ENCODE assay signal across 1 cellular context in the genomic region with DNA sequence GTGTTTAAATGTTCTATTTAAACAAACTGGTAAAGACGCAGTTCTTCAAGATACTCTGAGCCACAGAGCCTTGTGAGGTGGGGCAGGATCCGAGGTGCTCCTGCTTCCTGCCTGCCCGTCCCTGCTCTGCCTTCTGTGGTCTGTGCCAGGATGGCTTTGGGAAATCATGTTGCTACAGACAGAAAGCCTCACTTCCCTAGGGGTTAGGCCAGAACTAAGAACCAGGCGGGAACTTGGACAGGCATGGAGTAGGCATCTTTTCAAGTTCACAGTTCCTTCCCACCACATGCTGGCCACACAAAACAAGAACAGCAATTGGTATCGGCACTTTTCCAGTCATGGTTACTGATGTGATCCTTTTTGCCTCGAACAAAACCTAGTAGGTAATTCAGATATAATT.
TF ChIP-seq lines count a peak whose summit lies in the region.

No MANE protein-coding gene starts in this region.

TF ChIP-seq in GM23338, 12 proteins besides CTCF, POLR2A, EP300 and RAD21:
- TF ChIP-seq, protein P1, sequence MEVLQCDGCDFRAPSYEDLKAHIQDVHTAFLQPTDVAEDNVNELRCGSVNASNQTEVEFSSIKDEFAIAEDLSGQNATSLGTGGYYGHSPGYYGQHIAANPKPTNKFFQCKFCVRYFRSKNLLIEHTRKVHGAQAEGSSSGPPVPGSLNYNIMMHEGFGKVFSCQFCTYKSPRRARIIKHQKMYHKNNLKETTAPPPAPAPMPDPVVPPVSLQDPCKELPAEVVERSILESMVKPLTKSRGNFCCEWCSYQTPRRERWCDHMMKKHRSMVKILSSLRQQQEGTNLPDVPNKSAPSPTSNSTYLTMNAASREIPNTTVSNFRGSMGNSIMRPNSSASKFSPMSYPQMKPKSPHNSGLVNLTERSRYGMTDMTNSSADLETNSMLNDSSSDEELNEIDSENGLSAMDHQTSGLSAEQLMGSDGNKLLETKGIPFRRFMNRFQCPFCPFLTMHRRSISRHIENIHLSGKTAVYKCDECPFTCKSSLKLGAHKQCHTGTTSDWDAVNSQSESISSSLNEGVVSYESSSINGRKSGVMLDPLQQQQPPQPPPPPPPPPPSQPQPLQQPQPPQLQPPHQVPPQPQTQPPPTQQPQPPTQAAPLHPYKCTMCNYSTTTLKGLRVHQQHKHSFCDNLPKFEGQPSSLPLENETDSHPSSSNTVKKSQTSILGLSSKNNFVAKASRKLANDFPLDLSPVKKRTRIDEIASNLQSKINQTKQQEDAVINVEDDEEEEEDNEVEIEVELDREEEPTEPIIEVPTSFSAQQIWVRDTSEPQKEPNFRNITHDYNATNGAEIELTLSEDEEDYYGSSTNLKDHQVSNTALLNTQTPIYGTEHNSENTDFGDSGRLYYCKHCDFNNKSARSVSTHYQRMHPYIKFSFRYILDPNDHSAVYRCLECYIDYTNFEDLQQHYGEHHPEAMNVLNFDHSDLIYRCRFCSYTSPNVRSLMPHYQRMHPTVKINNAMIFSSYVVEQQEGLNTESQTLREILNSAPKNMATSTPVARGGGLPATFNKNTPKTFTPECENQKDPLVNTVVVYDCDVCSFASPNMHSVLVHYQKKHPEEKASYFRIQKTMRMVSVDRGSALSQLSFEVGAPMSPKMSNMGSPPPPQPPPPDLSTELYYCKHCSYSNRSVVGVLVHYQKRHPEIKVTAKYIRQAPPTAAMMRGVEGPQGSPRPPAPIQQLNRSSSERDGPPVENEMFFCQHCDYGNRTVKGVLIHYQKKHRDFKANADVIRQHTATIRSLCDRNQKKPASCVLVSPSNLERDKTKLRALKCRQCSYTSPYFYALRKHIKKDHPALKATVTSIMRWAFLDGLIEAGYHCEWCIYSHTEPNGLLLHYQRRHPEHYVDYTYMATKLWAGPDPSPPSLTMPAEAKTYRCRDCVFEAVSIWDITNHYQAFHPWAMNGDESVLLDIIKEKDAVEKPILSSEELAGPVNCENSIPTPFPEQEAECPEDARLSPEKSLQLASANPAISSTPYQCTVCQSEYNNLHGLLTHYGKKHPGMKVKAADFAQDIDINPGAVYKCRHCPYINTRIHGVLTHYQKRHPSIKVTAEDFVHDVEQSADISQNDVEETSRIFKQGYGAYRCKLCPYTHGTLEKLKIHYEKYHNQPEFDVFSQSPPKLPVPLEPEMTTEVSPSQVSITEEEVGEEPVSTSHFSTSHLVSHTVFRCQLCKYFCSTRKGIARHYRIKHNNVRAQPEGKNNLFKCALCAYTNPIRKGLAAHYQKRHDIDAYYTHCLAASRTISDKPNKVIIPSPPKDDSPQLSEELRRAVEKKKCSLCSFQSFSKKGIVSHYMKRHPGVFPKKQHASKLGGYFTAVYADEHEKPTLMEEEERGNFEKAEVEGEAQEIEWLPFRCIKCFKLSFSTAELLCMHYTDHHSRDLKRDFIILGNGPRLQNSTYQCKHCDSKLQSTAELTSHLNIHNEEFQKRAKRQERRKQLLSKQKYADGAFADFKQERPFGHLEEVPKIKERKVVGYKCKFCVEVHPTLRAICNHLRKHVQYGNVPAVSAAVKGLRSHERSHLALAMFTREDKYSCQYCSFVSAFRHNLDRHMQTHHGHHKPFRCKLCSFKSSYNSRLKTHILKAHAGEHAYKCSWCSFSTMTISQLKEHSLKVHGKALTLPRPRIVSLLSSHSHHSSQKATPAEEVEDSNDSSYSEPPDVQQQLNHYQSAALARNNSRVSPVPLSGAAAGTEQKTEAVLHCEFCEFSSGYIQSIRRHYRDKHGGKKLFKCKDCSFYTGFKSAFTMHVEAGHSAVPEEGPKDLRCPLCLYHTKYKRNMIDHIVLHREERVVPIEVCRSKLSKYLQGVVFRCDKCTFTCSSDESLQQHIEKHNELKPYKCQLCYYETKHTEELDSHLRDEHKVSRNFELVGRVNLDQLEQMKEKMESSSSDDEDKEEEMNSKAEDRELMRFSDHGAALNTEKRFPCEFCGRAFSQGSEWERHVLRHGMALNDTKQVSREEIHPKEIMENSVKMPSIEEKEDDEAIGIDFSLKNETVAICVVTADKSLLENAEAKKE (CRISPR knock-in tag; IDR thresholded peaks at IDR 0.05): no peak
- TF ChIP-seq EZH2 (IDR thresholded peaks at IDR 0.05; ENCODE audit: low read depth, unreplicated experiment): no peak
- no peak for TF ChIP-seq CREB1 (CRISPR knock-in tag; IDR thresholded peaks at IDR 0.05; ENCODE audit: low read depth)
- TF ChIP-seq, protein P2, sequence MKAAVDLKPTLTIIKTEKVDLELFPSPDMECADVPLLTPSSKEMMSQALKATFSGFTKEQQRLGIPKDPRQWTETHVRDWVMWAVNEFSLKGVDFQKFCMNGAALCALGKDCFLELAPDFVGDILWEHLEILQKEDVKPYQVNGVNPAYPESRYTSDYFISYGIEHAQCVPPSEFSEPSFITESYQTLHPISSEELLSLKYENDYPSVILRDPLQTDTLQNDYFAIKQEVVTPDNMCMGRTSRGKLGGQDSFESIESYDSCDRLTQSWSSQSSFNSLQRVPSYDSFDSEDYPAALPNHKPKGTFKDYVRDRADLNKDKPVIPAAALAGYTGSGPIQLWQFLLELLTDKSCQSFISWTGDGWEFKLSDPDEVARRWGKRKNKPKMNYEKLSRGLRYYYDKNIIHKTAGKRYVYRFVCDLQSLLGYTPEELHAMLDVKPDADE (IDR thresholded peaks at IDR 0.05): no peak
- TF ChIP-seq ZNF114 (CRISPR knock-in tag; IDR thresholded peaks at IDR 0.05): no peak
- TF ChIP-seq, protein P3, sequence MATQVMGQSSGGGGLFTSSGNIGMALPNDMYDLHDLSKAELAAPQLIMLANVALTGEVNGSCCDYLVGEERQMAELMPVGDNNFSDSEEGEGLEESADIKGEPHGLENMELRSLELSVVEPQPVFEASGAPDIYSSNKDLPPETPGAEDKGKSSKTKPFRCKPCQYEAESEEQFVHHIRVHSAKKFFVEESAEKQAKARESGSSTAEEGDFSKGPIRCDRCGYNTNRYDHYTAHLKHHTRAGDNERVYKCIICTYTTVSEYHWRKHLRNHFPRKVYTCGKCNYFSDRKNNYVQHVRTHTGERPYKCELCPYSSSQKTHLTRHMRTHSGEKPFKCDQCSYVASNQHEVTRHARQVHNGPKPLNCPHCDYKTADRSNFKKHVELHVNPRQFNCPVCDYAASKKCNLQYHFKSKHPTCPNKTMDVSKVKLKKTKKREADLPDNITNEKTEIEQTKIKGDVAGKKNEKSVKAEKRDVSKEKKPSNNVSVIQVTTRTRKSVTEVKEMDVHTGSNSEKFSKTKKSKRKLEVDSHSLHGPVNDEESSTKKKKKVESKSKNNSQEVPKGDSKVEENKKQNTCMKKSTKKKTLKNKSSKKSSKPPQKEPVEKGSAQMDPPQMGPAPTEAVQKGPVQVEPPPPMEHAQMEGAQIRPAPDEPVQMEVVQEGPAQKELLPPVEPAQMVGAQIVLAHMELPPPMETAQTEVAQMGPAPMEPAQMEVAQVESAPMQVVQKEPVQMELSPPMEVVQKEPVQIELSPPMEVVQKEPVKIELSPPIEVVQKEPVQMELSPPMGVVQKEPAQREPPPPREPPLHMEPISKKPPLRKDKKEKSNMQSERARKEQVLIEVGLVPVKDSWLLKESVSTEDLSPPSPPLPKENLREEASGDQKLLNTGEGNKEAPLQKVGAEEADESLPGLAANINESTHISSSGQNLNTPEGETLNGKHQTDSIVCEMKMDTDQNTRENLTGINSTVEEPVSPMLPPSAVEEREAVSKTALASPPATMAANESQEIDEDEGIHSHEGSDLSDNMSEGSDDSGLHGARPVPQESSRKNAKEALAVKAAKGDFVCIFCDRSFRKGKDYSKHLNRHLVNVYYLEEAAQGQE (IDR thresholded peaks at IDR 0.05; ENCODE audit: unreplicated experiment): no peak
- TF ChIP-seq POLR2AphosphoS5 (IDR thresholded peaks at IDR 0.05; ENCODE audit: low read depth): no peak
- TF ChIP-seq STAT1 (IDR thresholded peaks at IDR 0.05; ENCODE audit: unreplicated experiment): no peak
- no peak for TF ChIP-seq JUNB (IDR thresholded peaks at IDR 0.05; ENCODE audit: unreplicated experiment)
- TF ChIP-seq NANOG (IDR thresholded peaks at IDR 0.05; ENCODE audit: borderline replicate concordance): no peak
